16 cellular contexts compared by ENCODE assay signal in the genomic region with DNA sequence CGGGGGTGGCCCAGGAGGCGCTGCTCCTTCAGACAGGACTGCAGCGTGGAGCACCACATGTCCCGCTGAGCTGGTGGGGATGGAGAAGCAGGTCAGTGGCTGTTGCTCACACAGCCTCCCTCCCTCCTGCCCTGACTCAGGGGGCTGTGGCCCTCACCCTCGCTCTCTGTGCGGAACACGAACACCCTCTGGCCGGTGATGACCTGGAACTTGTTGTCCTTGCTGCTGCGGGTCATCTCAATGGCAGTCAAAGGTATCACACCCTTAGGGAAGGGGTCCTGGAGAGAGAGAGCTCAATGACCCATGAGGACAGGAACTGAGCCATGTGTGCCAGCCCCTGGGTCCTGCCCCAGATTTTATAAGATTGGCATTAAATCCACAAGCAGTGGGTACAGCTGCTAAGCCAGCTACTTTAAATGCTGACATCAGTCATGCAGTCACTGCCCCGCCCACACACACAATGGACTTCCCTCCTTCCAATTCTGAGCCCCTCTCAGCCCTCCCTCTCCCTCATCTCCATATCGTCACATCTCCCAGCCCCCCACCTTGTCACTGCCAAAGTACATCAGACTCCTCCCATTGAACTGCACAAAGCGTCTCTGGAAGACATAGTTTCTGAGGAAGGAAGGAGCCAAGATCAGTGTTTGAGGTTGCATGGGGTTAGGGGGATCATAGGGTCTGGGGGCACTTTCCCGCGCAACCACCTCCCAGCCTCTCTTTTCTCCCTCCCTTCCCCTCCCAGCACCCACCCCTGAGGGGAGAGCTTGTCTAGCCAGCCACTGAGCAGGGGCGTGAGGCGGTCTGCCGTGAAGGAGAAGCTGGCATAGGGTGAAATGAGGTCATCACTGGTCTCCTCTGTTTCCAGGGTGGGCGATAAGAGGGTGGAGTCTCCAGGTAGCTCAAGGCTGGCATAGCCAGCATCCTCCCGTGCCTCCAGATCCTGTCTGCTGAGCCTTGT. TPM values are rescaled to one million over a fixed set of nuclear protein-coding genes. Genes with fewer than 3 reads are reported as not detected.
DNase-seq lines count a peak whose midpoint lies in the region; ATAC-seq and TF ChIP-seq lines count a peak whose summit lies in the region.
"Had no signal": no experiment of that assay in that cellular context is flagged by ENCODE, and none has a peak within 500 bp of the region (broad histone marks: within the 10 kb centered on the region; RNA-seq: fewer than 3 reads in every experiment).

No MANE protein-coding gene starts in this region.

- TF ChIP-seq CTCF in DND-41 (IDR thresholded peaks at IDR 0.05; ENCODE audit: borderline replicate concordance, extremely low read depth, low read length, poor library complexity, severe bottlenecking) (no peak), endodermal cell (conservative IDR thresholded peaks at IDR 0.05) (no peak), neural crest cell (conservative IDR thresholded peaks at IDR 0.05) (no peak)

- H3K4me1 ChIP-seq in DND-41 (ENCODE audit: insufficient read depth, low read length): no peaks in the 10 kb centered on the region
- H3K4me1 ChIP-seq in HUES48 (ENCODE audit: control insufficient read depth, insufficient read depth, low read length): peaks cover 17% of the 10 kb centered on the region
- no peaks in the 10 kb centered on the region for H3K4me1 ChIP-seq in endodermal cell (ENCODE audit: control insufficient read depth, insufficient read depth, low read length)
- H3K4me1 ChIP-seq: adrenal gland had no signal

- H3K27ac Mint-ChIP-seq in endodermal cell (no peak overlapping the region), neural crest cell (ENCODE audit: unreplicated experiment) (peak overlapping the region; percentile 87)
- H3K27ac Mint-ChIP-seq: B cell had no signal

- H3K4me3 Mint-ChIP-seq in endodermal cell (no peak overlapping the region), neural crest cell (no peak overlapping the region)
- H3K4me3 Mint-ChIP-seq: B cell had no signal

- H2AFZ ChIP-seq in DND-41 (ENCODE audit: low read depth, low read length): no peak overlapping the region
- H2AFZ ChIP-seq: GM23248 had no signal

- H3K9ac ChIP-seq in DND-41 (ENCODE audit: low read depth, low read length) (no peak overlapping the region), HUES48 (ENCODE audit: low read depth, low read length) (no peak overlapping the region), endodermal cell (ENCODE audit: extremely low read depth, low read length, poor library complexity, severe bottlenecking) (no peak overlapping the region)
- H3K9ac ChIP-seq: GM23248 had no signal

- peaks cover under 1% of the 10 kb centered on the region for H3K9me3 Mint-ChIP-seq in endodermal cell
- H3K9me3 Mint-ChIP-seq in neural crest cell: no peaks in the 10 kb centered on the region

- H3K79me2 ChIP-seq in DND-41 (ENCODE audit: insufficient read depth, low read length): no peaks in the 10 kb centered on the region

- no peak overlapping the region for H3K4me2 ChIP-seq in DND-41 (ENCODE audit: insufficient read depth, low read length)

- H3K4me1 Mint-ChIP-seq in endodermal cell (peaks cover 10% of the 10 kb centered on the region), neural crest cell (peaks cover 23% of the 10 kb centered on the region)
- H3K4me1 Mint-ChIP-seq: B cell had no signal

- no peak overlapping the region for H3K27ac ChIP-seq in DND-41 (ENCODE audit: low read length)
- H3K27ac ChIP-seq in HUES48 (ENCODE audit: low read depth, low read length): peak overlapping the region; percentile 36
- H3K27ac ChIP-seq in endodermal cell (ENCODE audit: low read depth, low read length): peak overlapping the region; percentile 89
- H3K27ac ChIP-seq: adrenal gland, GM23248, testis had no signal

- no peaks in the 10 kb centered on the region for H3K9me3 ChIP-seq in DND-41 (ENCODE audit: insufficient read depth, low read length, severe bottlenecking)
- H3K9me3 ChIP-seq in HUES48 (ENCODE audit: control insufficient read depth, insufficient read depth, low read length): no peaks in the 10 kb centered on the region
- H3K9me3 ChIP-seq in endodermal cell (ENCODE audit: control insufficient read depth, low read length): no peaks in the 10 kb centered on the region
- H3K9me3 ChIP-seq: adrenal gland, testis had no signal

- H3K27me3 Mint-ChIP-seq in endodermal cell (ENCODE audit: insufficient read depth) (no peaks in the 10 kb centered on the region), neural crest cell (ENCODE audit: low read depth) (no peaks in the 10 kb centered on the region)

- DNase-seq in DND-41: peak; percentile 32
- DNase-seq in endodermal cell: peak; percentile 57
- DNase-seq in neural crest cell (ENCODE audit: low read depth, low spot score): peak; percentile 45
- DNase-seq in stimulated activated CD4-positive, alpha-beta T cell treated with anti-CD3 and anti-CD28 coated beads, Interleukin-1b, Interleukin-23, amount 100 ng/mL, for 48 hours: no peak
- no peak for DNase-seq in NK-92 treated with Interleukin-12 subunit alpha and Interleukin-12 subunit beta, amount 100 ng/mL, for 24 hours (lab: John Stamatoyannopoulos, UW)
- DNase-seq in iPS-NIHi11 (ENCODE audit: low spot score): no peak
- DNase-seq: activated CD8-positive, alpha-beta memory T cell treated with anti-CD3 and anti-CD28 coated beads for 24 hours; GM23248; Kasumi-1; mesenchymal stem cell; NCI-H1694; stimulated activated CD4-positive, alpha-beta T cell treated with anti-CD3 and anti-CD28 coated beads, Interleukin-4, amount 100 ng/mL, for 1 hour; testis had no signal

- H3K27me3 ChIP-seq in DND-41 (ENCODE audit: insufficient read depth, low read length, poor library complexity) (no peaks in the 10 kb centered on the region), HUES48 (ENCODE audit: control insufficient read depth, insufficient read depth, low read length) (no peaks in the 10 kb centered on the region), endodermal cell (ENCODE audit: control insufficient read depth, insufficient read depth, low read length, poor library complexity, severe bottlenecking) (no peaks in the 10 kb centered on the region)
- H3K27me3 ChIP-seq: adrenal gland, testis had no signal

- H3K36me3 Mint-ChIP-seq in endodermal cell (ENCODE audit: low read depth) (peaks cover 34% of the 10 kb centered on the region), neural crest cell (ENCODE audit: low read depth) (peaks cover under 1% of the 10 kb centered on the region)

- H3K4me3 ChIP-seq in DND-41 (ENCODE audit: low read depth in 1 of 2, low read length in 2 of 2) (no peak overlapping the region), HUES48 (ENCODE audit: low read depth, low read length) (no peak overlapping the region), endodermal cell (ENCODE audit: low read length) (no peak overlapping the region)
- H3K4me3 ChIP-seq: adrenal gland, GM23248, testis had no signal

- no peaks in the 10 kb centered on the region for H3K36me3 ChIP-seq in DND-41 (ENCODE audit: insufficient read depth, low read length)
- H3K36me3 ChIP-seq in HUES48 (ENCODE audit: control insufficient read depth, insufficient read depth, low read length): peaks cover 42% of the 10 kb centered on the region
- H3K36me3 ChIP-seq in endodermal cell (ENCODE audit: control insufficient read depth, insufficient read depth, low read length): peaks cover 7% of the 10 kb centered on the region
- H3K36me3 ChIP-seq: adrenal gland had no signal

- peak; percentile 52; the same call in 2 of the 3 replicates for ATAC-seq in DND-41 (ENCODE audit: insufficient read depth, low read depth)

- no peaks in the 10 kb centered on the region for H4K20me1 ChIP-seq in DND-41 (ENCODE audit: insufficient read depth, low read length)

- WGBS in endodermal cell (ENCODE audit: insufficient coverage in 1 of 2, insufficient read length in 1 of 2), 2 experiments: 89 to 92% methylated on average over 9 to 15 of the region's 19 CpGs

RNA-seq across cellular contexts. Expression of gene ARAP3, which starts 8.9 kb away (rescaled TPM):
- total RNA-seq in endodermal cell: 10 to 100 TPM; 32.5 to 41.3 TPM
- 29.7 TPM for polyA plus RNA-seq in endodermal cell (2013, experiment 1 of 2)
- polyA plus RNA-seq in endodermal cell (2013, experiment 2 of 2): 27.0 TPM
- 36.0 and 39.2 TPM in 2 replicates for total RNA-seq in neural crest cell

RNA-seq across cellular contexts. Expression of gene FCHSD1, which starts 21.9 kb away (rescaled TPM):
- total RNA-seq in endodermal cell (10 to 100 TPM; 34.8 to 41.7 TPM), neural crest cell (20.4 and 20.6 TPM in 2 replicates)
- polyA plus RNA-seq in endodermal cell (2013, experiment 1 of 2): 30.3 TPM
- polyA plus RNA-seq in endodermal cell (2013, experiment 2 of 2): 23.9 TPM

RNA-seq across cellular contexts. Expression of gene RELL2, which starts 36.3 kb away (rescaled TPM):
- total RNA-seq in endodermal cell (1 to 10 TPM; 3.1 to 6.2 TPM), neural crest cell (6.5 and 6.9 TPM in 2 replicates)
- polyA plus RNA-seq in endodermal cell (2013, experiment 1 of 2): 6.4 TPM
- 3.8 TPM for polyA plus RNA-seq in endodermal cell (2013, experiment 2 of 2)

RNA-seq across cellular contexts. Expression of gene HDAC3, which starts 36.5 kb away (rescaled TPM):
- total RNA-seq in endodermal cell: 10 to 100 TPM; 73.3 to 78.9 TPM
- 91.5 TPM for polyA plus RNA-seq in endodermal cell (2013, experiment 1 of 2)
- polyA plus RNA-seq in endodermal cell (2013, experiment 2 of 2): 74.8 TPM
- total RNA-seq in neural crest cell: 110 and 114 TPM in 2 replicates

RNA-seq across cellular contexts. Expression of gene DIAPH1, which starts 54.3 kb away (rescaled TPM):
- total RNA-seq in endodermal cell (100 to 1,000 TPM; 104 to 106 TPM), neural crest cell (86.3 and 99.1 TPM in 2 replicates)
- polyA plus RNA-seq in endodermal cell (2013, experiment 1 of 2): 55.4 TPM
- polyA plus RNA-seq in endodermal cell (2013, experiment 2 of 2): 53.9 TPM

Comparison
In these comparisons a context has a peak if more than half of its experiments do, and no peak if none do; other contexts are left out.
1. DNase-seq: peak in DND-41 (single experiment), endodermal cell (single experiment) and neural crest cell (single experiment); none in stimulated activated CD4-positive, alpha-beta T cell treated with anti-CD3 and anti-CD28 coated beads, Interleukin-1b, Interleukin-23, amount 100 ng/mL, for 48 hours (single experiment), NK-92 treated with Interleukin-12 subunit alpha and Interleukin-12 subunit beta, amount 100 ng/mL, for 24 hours (single experiment) and iPS-NIHi11 (single experiment).